Comparison of ENCODE assay signal across 8 cellular contexts in the genomic region with DNA sequence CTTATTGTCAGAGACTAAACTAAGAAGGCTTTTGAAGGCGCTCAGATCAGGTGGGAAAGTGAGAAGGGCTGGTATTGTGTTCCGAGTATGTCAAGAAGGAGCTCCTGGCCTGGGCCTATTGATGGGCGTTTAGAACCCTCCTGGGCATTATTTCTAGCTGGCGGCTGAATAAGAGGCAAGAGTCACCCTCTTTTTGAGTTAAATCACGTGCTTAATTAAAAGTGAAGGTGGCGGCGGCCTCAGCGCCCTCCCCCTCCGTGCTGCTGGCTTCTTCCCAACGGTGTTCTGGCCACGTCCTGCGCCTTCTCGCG. TPM values are rescaled to one million over a fixed set of nuclear protein-coding genes. Genes with fewer than 3 reads are reported as not detected.
DNase-seq lines count a peak whose midpoint lies in the region; TF ChIP-seq lines count a peak whose summit lies in the region.

No MANE protein-coding gene starts in this region.

- peaks cover 9% of the 10 kb centered on the region for H3K36me3 Mint-ChIP-seq in glutamatergic neuron (ENCODE audit: unreplicated experiment)

- H3K4me3 ChIP-seq in PC-9 (peak overlapping the region; percentile 77), skeletal muscle cell (ENCODE audit: low read depth, low read length) (peak overlapping the region; percentile 40)

- H3K9me2 ChIP-seq in PC-9 (ENCODE audit: insufficient read depth) = no peaks in the 10 kb centered on the region

- peak overlapping the region; percentile 99 for H3K4me2 ChIP-seq in PC-9

- peak overlapping the region; percentile 90 for H2AFZ ChIP-seq in PC-9

- peaks cover 6% of the 10 kb centered on the region for H3K27me3 Mint-ChIP-seq in glutamatergic neuron (ENCODE audit: unreplicated experiment)

- H3F3A ChIP-seq in PC-9 (ENCODE audit: insufficient read depth, low read depth) = peaks cover 23% of the 10 kb centered on the region

- H3K4me3 Mint-ChIP-seq in glutamatergic neuron (ENCODE audit: unreplicated experiment) = peak overlapping the region; percentile 87

- H3K27ac Mint-ChIP-seq in glutamatergic neuron (ENCODE audit: unreplicated experiment) = no peak overlapping the region

- intact Hi-C loops in PC-9 (cut with micrococcal nuclease; ENCODE audit: unreplicated experiment) = no loop called here

- DNase-seq in DMS 273 (lab: John Stamatoyannopoulos, UW; ENCODE audit: unreplicated experiment) = peak; percentile 60
- DNase-seq in DMS 273 treated with DMSO at 0.1 percent for 48 hours (lab: John Stamatoyannopoulos, UW) = no peak
- DNase-seq in PC-9 = no peak
- DNase-seq in glutamatergic neuron = no peak
- no peak for DNase-seq in skeletal muscle cell (ENCODE audit: low read depth)
- no peak for DNase-seq in OCI-M2 (lab: John Stamatoyannopoulos, UW; ENCODE audit: unreplicated experiment)
- no peak for DNase-seq in DMS114 treated with DMSO at 0.1 percent for 48 hours (lab: John Stamatoyannopoulos, UW; ENCODE audit: unreplicated experiment)
- no peak for DNase-seq in putamen (ENCODE audit: low spot score)

- peaks cover 13% of the 10 kb centered on the region for H3K9me3 Mint-ChIP-seq in glutamatergic neuron (ENCODE audit: unreplicated experiment)

- POLR2A ChIA-PET in PC-9 (lab: Charles Lee; ENCODE audit: unreplicated experiment) = interaction anchor here (0.7 kb wide), 1 partner anchor 112 kb away, joined by 3 read pairs; no protein-coding TSS in a partner anchor

- H3K27ac ChIP-seq in PC-9 = peak overlapping the region; percentile 81

- H3K79me2 ChIP-seq in PC-9 (ENCODE audit: low read depth) = peaks cover 34% of the 10 kb centered on the region

- peaks cover 28% of the 10 kb centered on the region for H3K4me1 ChIP-seq in PC-9 (replicated peaks; ENCODE audit: insufficient read depth)

- CTCF ChIA-PET in PC-9 (lab: Charles Lee) = interaction anchor here (0.6 kb wide), 1 partner anchor 18 kb away, joined by 9 read pairs; no protein-coding TSS in a partner anchor

- no peaks in the 10 kb centered on the region for H4K20me1 ChIP-seq in PC-9 (ENCODE audit: insufficient read depth)

- no TSS peak for BruUV-seq in PC-9 (replicated peaks; lab: Mats Ljungman, UMichigan)

- peaks cover 10% of the 10 kb centered on the region for H3K4me1 Mint-ChIP-seq in glutamatergic neuron (ENCODE audit: low read depth, unreplicated experiment)

- peak; percentile 38; the same call in 1 of the 2 replicates for TF ChIP-seq CTCF in PC-9 (conservative IDR thresholded peaks at IDR 0.05)
- no peak for TF ChIP-seq CTCF in glutamatergic neuron (IDR thresholded peaks at IDR 0.05; ENCODE audit: partially characterized antibody, unreplicated experiment)

- H3K36me3 ChIP-seq in PC-9 (ENCODE audit: low read depth) = no peaks in the 10 kb centered on the region

- no peaks in the 10 kb centered on the region for H3K27me3 ChIP-seq in PC-9 (ENCODE audit: insufficient read depth, low read depth)

- no peaks in the 10 kb centered on the region for H3K9me3 ChIP-seq in PC-9 (ENCODE audit: insufficient read depth, low read depth)

RNA-seq across cellular contexts. Expression of gene GNS, which starts 21.0 kb away (rescaled TPM):
- total RNA-seq in PC-9 (2021) (68.4 and 74.9 TPM in 2 replicates), glutamatergic neuron (ENCODE audit: unreplicated experiment) (145 TPM)

RNA-seq across cellular contexts. Expression of gene TBC1D30, which starts 44.3 kb away (rescaled TPM):
- total RNA-seq in PC-9 (2021) (8.6 and 9.0 TPM in 2 replicates), glutamatergic neuron (ENCODE audit: unreplicated experiment) (15.2 TPM)
